8 cellular contexts compared by ENCODE assay signal in genomic region chr10:86376852-86377796, GRCh38. TPM values are rescaled to one million over a fixed set of nuclear protein-coding genes. Genes with fewer than 3 reads are reported as not detected.
DNase-seq lines count a peak whose midpoint lies in the region; ATAC-seq and TF ChIP-seq lines count a peak whose summit lies in the region.

No MANE protein-coding gene starts in this region.

- TF ChIP-seq CTCF in gastroesophageal sphincter (IDR thresholded peaks at IDR 0.05) (peak; percentile 97 to 100 (median 100)), parathyroid adenoma (IDR thresholded peaks at IDR 0.05) (peak; percentile 100)

- H3K36me3 ChIP-seq in gastroesophageal sphincter: no peaks in the 10 kb centered on the region
- no peaks in the 10 kb centered on the region for H3K36me3 ChIP-seq in parathyroid adenoma (ENCODE audit: control insufficient read depth, insufficient read depth, low read length)

- no peaks in the 10 kb centered on the region for H3K79me2 ChIP-seq in parathyroid adenoma

- H3K9ac ChIP-seq in parathyroid adenoma: no peak overlapping the region

- no peak for TF ChIP-seq EP300 in gastroesophageal sphincter (IDR thresholded peaks at IDR 0.05)

- DNase-seq in DMS153 (lab: John Stamatoyannopoulos, UW) (peak; percentile 29), RPMI8226 (peak; percentile 74), ureter (ENCODE audit: low spot score) (peak; percentile 80)
- peak; percentile 94 for DNase-seq in activated effector memory CD4-positive, alpha-beta T cell treated with anti-CD3 and anti-CD28 coated beads, Interleukin-2, amount 50 U/mL, for 16 hours

- peak overlapping the region; percentile 55 for H3K4me2 ChIP-seq in parathyroid adenoma (ENCODE audit: low read length)

- no peak for TF ChIP-seq POLR2A in gastroesophageal sphincter (IDR thresholded peaks at IDR 0.05)

- H3K9me3 ChIP-seq in gastroesophageal sphincter (no peaks in the 10 kb centered on the region), parathyroid adenoma (ENCODE audit: control insufficient read depth, low read length) (no peaks in the 10 kb centered on the region)

- H3K27me3 ChIP-seq in gastroesophageal sphincter (peaks cover 63% of the 10 kb centered on the region), parathyroid adenoma (ENCODE audit: control insufficient read depth, insufficient read depth, low read length) (no peaks in the 10 kb centered on the region)

- peaks cover 0 to 10% (median 5%) of the 10 kb centered on the region in 3 donors for H3K4me1 ChIP-seq in gastroesophageal sphincter
- H3K4me1 ChIP-seq in parathyroid adenoma: no peaks in the 10 kb centered on the region

- peak overlapping the region; percentile 58 for H2AFZ ChIP-seq in parathyroid adenoma

- ATAC-seq in GM19467 (IDR thresholded peaks at IDR 0.05; ENCODE audit: unreplicated experiment): peak; percentile 91
- ATAC-seq in HG03558 (IDR thresholded peaks at IDR 0.05; ENCODE audit: extremely low read depth, unreplicated experiment): peak; percentile 87
- ATAC-seq in gastroesophageal sphincter: peak; percentile 85

- H3K4me3 ChIP-seq in gastroesophageal sphincter: peak overlapping the region in 1 of 2 donors; percentile 42
- no peak overlapping the region for H3K4me3 ChIP-seq in parathyroid adenoma (ENCODE audit: low read depth, low read length)

- 12 to 27% methylated on average over 3 to 10 of the region's 68 CpGs for WGBS in gastroesophageal sphincter (ENCODE audit: low coverage in 1 of 2), 2 donors

- no peak overlapping the region for H3K27ac ChIP-seq in gastroesophageal sphincter
- H3K27ac ChIP-seq in parathyroid adenoma: no peak overlapping the region

RNA-seq across cellular contexts. Expression of gene GRID1, which starts 10.5 kb away (rescaled TPM):
- total RNA-seq in gastroesophageal sphincter (1 to 10 TPM; 1.2 to 2.7 (median 1.7) TPM), ureter (2.7 TPM)

Comparison
In these comparisons a context has a peak if more than half of its experiments do, and no peak if none do; other contexts are left out.
1. DNase-seq: peak in every context shown above with its lines; median percentile 94 in activated effector memory CD4-positive, alpha-beta T cell treated with anti-CD3 and anti-CD28 coated beads, Interleukin-2, amount 50 U/mL, for 16 hours; 80 in ureter; 74 in RPMI8226; 29 in DMS153.